In the genomic region with DNA sequence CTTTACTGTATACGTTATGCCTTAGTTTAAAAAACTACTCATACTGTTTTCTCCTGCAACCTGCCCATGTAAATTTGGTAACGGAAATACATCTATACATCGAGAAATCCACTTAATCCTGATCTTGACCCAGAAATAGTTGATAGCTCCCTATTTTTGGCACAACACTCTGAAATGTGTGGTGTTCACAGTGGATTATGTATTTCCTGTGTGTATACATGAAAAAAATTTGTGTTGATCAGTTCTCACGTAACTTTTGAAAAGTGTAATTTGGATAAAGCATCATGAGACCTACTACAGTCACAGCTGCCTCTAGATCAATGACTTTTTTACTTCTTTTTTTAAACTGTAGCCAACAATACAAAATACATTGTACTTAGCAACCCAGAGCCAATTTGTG, we compare ENCODE assay signal across 23 cellular contexts.
DNase-seq lines count a peak whose midpoint lies in the region; ATAC-seq and TF ChIP-seq lines count a peak whose summit lies in the region.
"Had no signal": no experiment of that assay in that cellular context is flagged by ENCODE, and none has a peak within 500 bp of the region (broad histone marks: within the 10 kb centered on the region; RNA-seq: fewer than 3 reads in every experiment).

No MANE protein-coding gene starts in this region.

- peaks cover 31% of the 10 kb centered on the region for H3K4me1 Mint-ChIP-seq in activated CD4-positive, alpha-beta T cell treated with anti-CD3 and anti-CD28 coated beads, Interleukin-2, amount 10 ng/mL, durations not matched to agents 7 days and 5 days
- H3K4me1 Mint-ChIP-seq in activated naive CD8-positive, alpha-beta T cell treated with anti-CD3 and anti-CD28 coated beads, Interleukin-2, amount 50 U/mL, for 24 hours, result peaks cover 33% of the 10 kb centered on the region

- no peak for DNase-seq in activated CD4-positive, alpha-beta T cell treated with anti-CD3 and anti-CD28 coated beads, Interleukin-2, amount 10 ng/mL, durations not matched to agents 7 days and 5 days
- DNase-seq in activated CD4-positive, alpha-beta T cell treated with anti-CD3 and anti-CD28 coated beads for 48 hours, result no peak
- DNase-seq in HCEC 1CT, result peak; percentile 53
- no peak for DNase-seq in activated naive CD8-positive, alpha-beta T cell treated with anti-CD3 and anti-CD28 coated beads, Interleukin-2, amount 50 U/mL, for 24 hours
- DNase-seq in GM20000 (ENCODE audit: low spot score), result no peak
- no peak for DNase-seq in nucleus accumbens (lab: John Stamatoyannopoulos, UW)
- no peak for DNase-seq in esophagus squamous epithelium (lab: John Stamatoyannopoulos, UW)
- DNase-seq: activated B cell treated with CpG ODN at 0.5 μM for 24 hours; activated CD8-positive, alpha-beta memory T cell treated with anti-CD3 and anti-CD28 coated beads, Interleukin-2, amount 50 U/mL, for 48 hours; body of pancreas; DMS79 treated with DMSO at 0.1 percent for 48 hours; foreskin melanocyte; hypothalamus; KBM-7; kidney; NCI-H1694 treated with DMSO at 0.1 percent for 48 hours; NCI-H2227 treated with DMSO at 0.1 percent for 48 hours; NCI-H82; OCI-M1 had no signal

- H3K4me1 ChIP-seq in neutrophil (ENCODE audit: control insufficient read depth in 1 of 2, insufficient read depth in 1 of 2, low read depth in 1 of 2, low read length in 1 of 2) (peaks cover 4 to 7% of the 10 kb centered on the region in 2 experiments), esophagus squamous epithelium (peaks cover 0 to 4% (median 0%) of the 10 kb centered on the region in 3 donors)
- H3K4me1 ChIP-seq: body of pancreas had no signal

- H3K27me3 ChIP-seq in neutrophil, result no peaks in the 10 kb centered on the region
- H3K27me3 ChIP-seq in esophagus squamous epithelium, result no peaks in the 10 kb centered on the region
- H3K27me3 ChIP-seq: body of pancreas had no signal

- WGBS in esophagus squamous epithelium, 2 donors, result 85 to 90% methylated on average over 4 of the region's 4 CpGs

- H3K36me3 Mint-ChIP-seq in activated CD4-positive, alpha-beta T cell treated with anti-CD3 and anti-CD28 coated beads, Interleukin-2, amount 10 ng/mL, durations not matched to agents 7 days and 5 days (ENCODE audit: low read depth), result peaks cover 17% of the 10 kb centered on the region
- H3K36me3 Mint-ChIP-seq in activated naive CD8-positive, alpha-beta T cell treated with anti-CD3 and anti-CD28 coated beads, Interleukin-2, amount 50 U/mL, for 24 hours (ENCODE audit: low read depth), result peaks cover 13% of the 10 kb centered on the region

- H3K27ac Mint-ChIP-seq in activated CD4-positive, alpha-beta T cell treated with anti-CD3 and anti-CD28 coated beads, Interleukin-2, amount 10 ng/mL, durations not matched to agents 7 days and 5 days, result peak overlapping the region; percentile 79
- H3K27ac Mint-ChIP-seq in activated naive CD8-positive, alpha-beta T cell treated with anti-CD3 and anti-CD28 coated beads, Interleukin-2, amount 50 U/mL, for 24 hours, result peak overlapping the region; percentile 20
- H3K27ac Mint-ChIP-seq: activated B cell treated with CpG ODN at 0.5 μM for 24 hours had no signal

- ATAC-seq in activated naive CD8-positive, alpha-beta T cell treated with anti-CD3 and anti-CD28 coated beads, Interleukin-2, amount 50 U/mL, for 24 hours, result no peak
- ATAC-seq: body of pancreas had no signal

- H3K9me3 Mint-ChIP-seq in activated CD4-positive, alpha-beta T cell treated with anti-CD3 and anti-CD28 coated beads, Interleukin-2, amount 10 ng/mL, durations not matched to agents 7 days and 5 days, result no peaks in the 10 kb centered on the region
- H3K9me3 Mint-ChIP-seq in activated naive CD8-positive, alpha-beta T cell treated with anti-CD3 and anti-CD28 coated beads, Interleukin-2, amount 50 U/mL, for 24 hours, result no peaks in the 10 kb centered on the region
- H3K9me3 Mint-ChIP-seq: activated B cell treated with CpG ODN at 0.5 μM for 24 hours; activated naive CD4-positive, alpha-beta T cell treated with anti-CD3 and anti-CD28 coated beads, Interleukin-2, amount 50 U/mL, for 72 hours had no signal

- POLR2A ChIA-PET in activated CD4-positive, alpha-beta T cell treated with anti-CD3 and anti-CD28 coated beads, Interleukin-2, amount 10 ng/mL, durations not matched to agents 7 days and 5 days (lab: Charles Lee), result no interaction called here

- no peaks in the 10 kb centered on the region for H3K9me3 ChIP-seq in neutrophil
- no peaks in the 10 kb centered on the region for H3K9me3 ChIP-seq in esophagus squamous epithelium
- H3K9me3 ChIP-seq: body of pancreas had no signal

- no peak for TF ChIP-seq CTCF in neutrophil (IDR thresholded peaks at IDR 0.05)
- TF ChIP-seq CTCF in GM20000 (IDR thresholded peaks at IDR 0.05; ENCODE audit: extremely low read depth, missing control alignments), result no peak
- no peak for TF ChIP-seq CTCF in esophagus squamous epithelium (IDR thresholded peaks at IDR 0.05)

- no peaks in the 10 kb centered on the region for H3K27me3 Mint-ChIP-seq in activated CD4-positive, alpha-beta T cell treated with anti-CD3 and anti-CD28 coated beads, Interleukin-2, amount 10 ng/mL, durations not matched to agents 7 days and 5 days
- H3K27me3 Mint-ChIP-seq in activated naive CD8-positive, alpha-beta T cell treated with anti-CD3 and anti-CD28 coated beads, Interleukin-2, amount 50 U/mL, for 24 hours, result no peaks in the 10 kb centered on the region
- H3K27me3 Mint-ChIP-seq: activated B cell treated with CpG ODN at 0.5 μM for 24 hours had no signal

- H3K4me3 ChIP-seq in neutrophil (ENCODE audit: low read depth in 1 of 2, low read length in 1 of 2) (no peak overlapping the region), esophagus squamous epithelium (no peak overlapping the region)
- H3K4me3 ChIP-seq: body of pancreas, lung had no signal

- no peak for TF ChIP-seq POLR2A in esophagus squamous epithelium (IDR thresholded peaks at IDR 0.05)

- H3K36me3 ChIP-seq in neutrophil (peaks cover 72% of the 10 kb centered on the region), esophagus squamous epithelium (peaks cover 0 to 6% (median 0%) of the 10 kb centered on the region in 3 donors)

- CTCF ChIA-PET in activated CD4-positive, alpha-beta T cell treated with anti-CD3 and anti-CD28 coated beads, Interleukin-2, amount 10 ng/mL, durations not matched to agents 7 days and 5 days (lab: Charles Lee), result interaction anchor here (1.1 to 2.6 kb wide), 3 partner anchors 11 to 39 kb away, joined by 4 to 13 read pairs (median 5); no protein-coding TSS in a partner anchor

- intact Hi-C loops in esophagus squamous epithelium (cut with DNase I), result no loop called here

- H3K4me3 Mint-ChIP-seq in activated CD4-positive, alpha-beta T cell treated with anti-CD3 and anti-CD28 coated beads, Interleukin-2, amount 10 ng/mL, durations not matched to agents 7 days and 5 days, result no peak overlapping the region
- no peak overlapping the region for H3K4me3 Mint-ChIP-seq in activated naive CD8-positive, alpha-beta T cell treated with anti-CD3 and anti-CD28 coated beads, Interleukin-2, amount 50 U/mL, for 24 hours
- H3K4me3 Mint-ChIP-seq: activated B cell treated with CpG ODN at 0.5 μM for 24 hours had no signal

- H3K27ac ChIP-seq in neutrophil (peak overlapping the region; percentile 18), esophagus squamous epithelium (no peak overlapping the region)
- H3K27ac ChIP-seq: body of pancreas, epithelial cell of prostate had no signal
